ENCODE assay signal across 15 cellular contexts in genomic region chr1:38500352-38500751, GRCh38.
A peak's percentile ranks its signal among the peaks of the same experiment; 100 is the strongest.
DNase-seq lines count a peak whose midpoint lies in the region; ATAC-seq, FAIRE-seq and TF ChIP-seq lines count a peak whose summit lies in the region.
"Had no signal": no experiment of that assay in that cellular context is flagged by ENCODE, and none has a peak within 500 bp of the region (broad histone marks: within the 10 kb centered on the region; RNA-seq: fewer than 3 reads in every experiment).

No MANE protein-coding gene starts in this region.

- no peak overlapping the region for H2AK5ac ChIP-seq in mesendoderm (ENCODE audit: low read length)

- FAIRE-seq in RCC 7860 (lab: Jason Lieb, UNC) = no peak
- FAIRE-seq: urothelium cell line had no signal

- H3K36me3 ChIP-seq in left ventricle myocardium inferior (no peaks in the 10 kb centered on the region), RWPE2 (ENCODE audit: low read depth) (no peaks in the 10 kb centered on the region), mesendoderm (ENCODE audit: control insufficient read depth, insufficient read depth, low read length) (no peaks in the 10 kb centered on the region)
- H3K36me3 ChIP-seq: BLaER1 treated with 17β-estradiol and CSF1 and Interleukin-3, amounts not matched to agents 10 nM and 100 nM had no signal

- no peak overlapping the region for H4K5ac ChIP-seq in mesendoderm (ENCODE audit: low read length)

- H3K9me3 ChIP-seq in left ventricle myocardium inferior (replicated peaks) (no peaks in the 10 kb centered on the region), RWPE2 (ENCODE audit: severe bottlenecking) (no peaks in the 10 kb centered on the region)
- H3K9me3 ChIP-seq: BLaER1 treated with 17β-estradiol and CSF1 and Interleukin-3, amounts not matched to agents 10 nM and 100 nM had no signal

- H3K9ac ChIP-seq in mesendoderm (ENCODE audit: low read length) = no peak overlapping the region
- H3K9ac ChIP-seq: BLaER1 treated with 17β-estradiol and CSF1 and Interleukin-3, amounts not matched to agents 10 nM and 100 nM had no signal

- no peaks in the 10 kb centered on the region for H3K79me2 ChIP-seq in mesendoderm (ENCODE audit: control insufficient read depth, insufficient read depth, low read length)

- H3K4ac ChIP-seq in mesendoderm (ENCODE audit: low read depth, low read length) = no peak overlapping the region

- no peak overlapping the region for H2BK120ac ChIP-seq in mesendoderm (ENCODE audit: low read depth, low read length)

- no peak overlapping the region for H3K23ac ChIP-seq in mesendoderm (ENCODE audit: low read length)

- H3K27ac ChIP-seq in left ventricle myocardium inferior (replicated peaks) (no peak overlapping the region), RWPE2 (ENCODE audit: poor library complexity, severe bottlenecking) (no peak overlapping the region), foreskin keratinocyte (no peak overlapping the region), mesendoderm (ENCODE audit: low read depth, low read length) (no peak overlapping the region)

- H3K79me1 ChIP-seq in mesendoderm (ENCODE audit: low read length) = no peaks in the 10 kb centered on the region

- no peak overlapping the region for H3K4me2 ChIP-seq in mesendoderm (ENCODE audit: low read length)

- H3K4me1 ChIP-seq in left ventricle myocardium inferior = no peaks in the 10 kb centered on the region
- no peaks in the 10 kb centered on the region for H3K4me1 ChIP-seq in RWPE2 (ENCODE audit: insufficient read depth, poor library complexity, severe bottlenecking)
- no peaks in the 10 kb centered on the region for H3K4me1 ChIP-seq in foreskin keratinocyte
- peaks cover 4% of the 10 kb centered on the region for H3K4me1 ChIP-seq in mesendoderm (ENCODE audit: control insufficient read depth, low read depth, low read length)

- H3K18ac ChIP-seq in mesendoderm (ENCODE audit: low read length) = no peak overlapping the region

- H4K8ac ChIP-seq in mesendoderm (ENCODE audit: low read depth, low read length) = no peak overlapping the region

- no peak overlapping the region for H2BK5ac ChIP-seq in mesendoderm (ENCODE audit: low read length)

- DNase-seq in left ventricle myocardium inferior = no peak
- no peak for DNase-seq in cardiac septum (ENCODE audit: low spot score)
- no peak for DNase-seq in RWPE2 (ENCODE audit: low spot score)
- DNase-seq in foreskin keratinocyte = no peak
- DNase-seq in central memory CD4-positive, alpha-beta T cell = no peak
- no peak for DNase-seq in mesendoderm
- DNase-seq in RCC 7860 (ENCODE audit: low spot score) = no peak
- DNase-seq in NCI-H1694 (lab: John Stamatoyannopoulos, UW) = no peak
- DNase-seq: activated CD4-positive, alpha-beta T cell treated with anti-CD3 and anti-CD28 coated beads for 36 hours; erythroblast; left colon; NCI-H1092 treated with DMSO at 0.1 percent for 48 hours; RPMI8226 had no signal

- ATAC-seq in RWPE2 (ENCODE audit: low read depth) = no peak
- no peak for ATAC-seq in foreskin keratinocyte
- ATAC-seq: activated CD4-positive, alpha-beta T cell treated with anti-CD3 and anti-CD28 coated beads for 36 hours; left colon had no signal

- WGBS in mesendoderm (ENCODE audit: extremely low coverage, insufficient coverage, low lambda C conversion rate) = no CpG with 5 or more reads among the region's 2 CpGs

- H3K27me3 ChIP-seq in left ventricle myocardium inferior (ENCODE audit: low read depth) (peaks cover 90% of the 10 kb centered on the region), RWPE2 (ENCODE audit: insufficient read depth, poor library complexity, severe bottlenecking) (peaks cover 8% of the 10 kb centered on the region), foreskin keratinocyte (peaks cover 4% of the 10 kb centered on the region), mesendoderm (ENCODE audit: insufficient read depth, low read length, poor library complexity) (no peaks in the 10 kb centered on the region)
- H3K27me3 ChIP-seq: BLaER1 treated with 17β-estradiol and CSF1 and Interleukin-3, amounts not matched to agents 10 nM and 100 nM had no signal

- H2BK15ac ChIP-seq in mesendoderm (replicated peaks; ENCODE audit: low read depth) = no peak overlapping the region

- intact Hi-C loops in left ventricle myocardium inferior (cut with micrococcal nuclease) (no loop called here), cardiac septum (cut with DNase I) (no loop called here)

- H3K4me3 ChIP-seq in left ventricle myocardium inferior (no peak overlapping the region), RWPE2 (ENCODE audit: severe bottlenecking) (no peak overlapping the region), mesendoderm (ENCODE audit: low read length) (no peak overlapping the region)
- H3K4me3 ChIP-seq: BLaER1 treated with 17β-estradiol and CSF1 and Interleukin-3, amounts not matched to agents 10 nM and 100 nM had no signal

- TF ChIP-seq CTCF in left ventricle myocardium inferior (IDR thresholded peaks at IDR 0.05; ENCODE audit: borderline replicate concordance) (peak; percentile 21), RWPE2 (IDR thresholded peaks at IDR 0.05; ENCODE audit: poor library complexity, severe bottlenecking) (peak; percentile 15), foreskin keratinocyte (conservative IDR thresholded peaks at IDR 0.05) (peak; percentile 45)

- no peak overlapping the region for H3K56ac ChIP-seq in mesendoderm (ENCODE audit: low read length)
